Comparison of ENCODE assay signal across 1 cellular context in the genomic region with DNA sequence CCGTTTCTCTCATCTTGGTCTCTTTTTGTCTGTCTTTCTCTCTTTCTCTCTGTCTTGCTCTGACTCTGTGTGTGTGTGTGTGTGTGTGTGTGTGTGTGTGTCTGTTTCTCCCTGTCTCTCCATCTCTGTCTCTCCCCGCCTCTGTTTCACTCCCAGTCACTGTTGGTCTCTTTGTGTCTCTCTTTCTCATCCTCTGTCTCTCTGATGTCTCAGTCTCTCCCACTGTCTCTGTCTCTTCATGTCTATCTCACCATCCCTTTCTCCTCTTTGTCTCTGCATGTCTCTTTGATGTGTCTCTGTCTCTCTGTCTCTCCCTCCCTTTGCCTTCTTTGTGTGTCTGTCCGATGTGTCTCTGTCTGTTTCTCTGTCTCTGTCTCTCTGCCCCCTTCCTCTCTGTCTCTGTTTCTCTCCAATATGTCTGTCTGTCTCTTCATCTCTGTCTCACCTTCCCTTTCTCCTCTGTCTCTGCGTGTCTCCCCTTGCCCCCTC.
TF ChIP-seq lines count a peak whose summit lies in the region.

No MANE protein-coding gene starts in this region.

TF ChIP-seq in HEK293, 187 proteins besides CTCF, POLR2A, EP300 and RAD21 (continued from another document and continues in another):
- TF ChIP-seq, protein P1, sequence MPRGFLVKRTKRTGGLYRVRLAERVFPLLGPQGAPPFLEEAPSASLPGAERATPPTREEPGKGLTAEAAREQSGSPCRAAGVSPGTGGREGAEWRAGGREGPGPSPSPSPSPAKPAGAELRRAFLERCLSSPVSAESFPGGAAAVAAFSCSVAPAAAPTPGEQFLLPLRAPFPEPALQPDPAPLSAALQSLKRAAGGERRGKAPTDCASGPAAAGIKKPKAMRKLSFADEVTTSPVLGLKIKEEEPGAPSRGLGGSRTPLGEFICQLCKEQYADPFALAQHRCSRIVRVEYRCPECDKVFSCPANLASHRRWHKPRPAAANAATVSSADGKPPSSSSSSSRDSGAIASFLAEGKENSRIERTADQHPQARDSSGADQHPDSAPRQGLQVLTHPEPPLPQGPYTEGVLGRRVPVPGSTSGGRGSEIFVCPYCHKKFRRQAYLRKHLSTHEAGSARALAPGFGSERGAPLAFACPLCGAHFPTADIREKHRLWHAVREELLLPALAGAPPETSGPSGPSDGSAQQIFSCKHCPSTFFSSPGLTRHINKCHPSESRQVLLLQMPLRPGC (tag by site-specific recombination; IDR thresholded peaks at IDR 0.05): no peak
- TF ChIP-seq ZNF292 (tag by site-specific recombination; IDR thresholded peaks at IDR 0.05; ENCODE audit: borderline replicate concordance, low read depth) (no peak), ZNF366 (tag by site-specific recombination; conservative IDR thresholded peaks at IDR 0.05) (peak; percentile 96), HOXD13 (CRISPR knock-in tag; IDR thresholded peaks at IDR 0.05; ENCODE audit: borderline replicate concordance) (no peak), ZNF529 (tag by site-specific recombination; IDR thresholded peaks at IDR 0.05; ENCODE audit: insufficient replicate concordance) (no peak), ZNF747 (tag by site-specific recombination; IDR thresholded peaks at IDR 0.05) (no peak), SP3 (tag by site-specific recombination; IDR thresholded peaks at IDR 0.05) (no peak), ZBTB17 (tag by site-specific recombination; IDR thresholded peaks at IDR 0.05) (no peak), ZNF24 (tag by site-specific recombination; IDR thresholded peaks at IDR 0.05) (no peak), ZNF37A (tag by site-specific recombination; IDR thresholded peaks at IDR 0.05) (no peak), ZNF670 (tag by site-specific recombination; IDR thresholded peaks at IDR 0.05; ENCODE audit: low read depth) (no peak), ZNF777 (tag by site-specific recombination; IDR thresholded peaks at IDR 0.05; ENCODE audit: borderline replicate concordance) (no peak), ZBTB7A (tag by site-specific recombination; IDR thresholded peaks at IDR 0.05; ENCODE audit: low read depth) (peak; percentile 85; the same call in 1 of the 2 replicates), ZNF138 (tag by site-specific recombination; IDR thresholded peaks at IDR 0.05; ENCODE audit: borderline replicate concordance) (no peak), GLI4 (tag by site-specific recombination; IDR thresholded peaks at IDR 0.05) (peak; percentile 30; the same call in 1 of the 2 replicates), ZNF391 (tag by site-specific recombination; IDR thresholded peaks at IDR 0.05; ENCODE audit: borderline replicate concordance, low read depth) (0 out of 2 replicates have a peak, but pooled peaks have one; percentile 37), ZEB2 (tag by site-specific recombination; IDR thresholded peaks at IDR 0.05) (no peak), ZNF561 (tag by site-specific recombination; IDR thresholded peaks at IDR 0.05; ENCODE audit: borderline replicate concordance) (no peak), SP7 (tag by site-specific recombination; IDR thresholded peaks at IDR 0.05) (no peak), ZNF558 (tag by site-specific recombination; IDR thresholded peaks at IDR 0.05) (no peak), ZNF266 (tag by site-specific recombination; IDR thresholded peaks at IDR 0.05; ENCODE audit: low read depth) (no peak), ZNF155 (tag by site-specific recombination; IDR thresholded peaks at IDR 0.05) (no peak), ZFP69B (tag by site-specific recombination; IDR thresholded peaks at IDR 0.05) (peak; percentile 28; the same call in 1 of the 2 replicates)
- TF ChIP-seq, protein P2, sequence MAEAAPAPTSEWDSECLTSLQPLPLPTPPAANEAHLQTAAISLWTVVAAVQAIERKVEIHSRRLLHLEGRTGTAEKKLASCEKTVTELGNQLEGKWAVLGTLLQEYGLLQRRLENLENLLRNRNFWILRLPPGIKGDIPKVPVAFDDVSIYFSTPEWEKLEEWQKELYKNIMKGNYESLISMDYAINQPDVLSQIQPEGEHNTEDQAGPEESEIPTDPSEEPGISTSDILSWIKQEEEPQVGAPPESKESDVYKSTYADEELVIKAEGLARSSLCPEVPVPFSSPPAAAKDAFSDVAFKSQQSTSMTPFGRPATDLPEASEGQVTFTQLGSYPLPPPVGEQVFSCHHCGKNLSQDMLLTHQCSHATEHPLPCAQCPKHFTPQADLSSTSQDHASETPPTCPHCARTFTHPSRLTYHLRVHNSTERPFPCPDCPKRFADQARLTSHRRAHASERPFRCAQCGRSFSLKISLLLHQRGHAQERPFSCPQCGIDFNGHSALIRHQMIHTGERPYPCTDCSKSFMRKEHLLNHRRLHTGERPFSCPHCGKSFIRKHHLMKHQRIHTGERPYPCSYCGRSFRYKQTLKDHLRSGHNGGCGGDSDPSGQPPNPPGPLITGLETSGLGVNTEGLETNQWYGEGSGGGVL (tag by site-specific recombination; IDR thresholded peaks at IDR 0.05): no peak
- TF ChIP-seq, protein P3, sequence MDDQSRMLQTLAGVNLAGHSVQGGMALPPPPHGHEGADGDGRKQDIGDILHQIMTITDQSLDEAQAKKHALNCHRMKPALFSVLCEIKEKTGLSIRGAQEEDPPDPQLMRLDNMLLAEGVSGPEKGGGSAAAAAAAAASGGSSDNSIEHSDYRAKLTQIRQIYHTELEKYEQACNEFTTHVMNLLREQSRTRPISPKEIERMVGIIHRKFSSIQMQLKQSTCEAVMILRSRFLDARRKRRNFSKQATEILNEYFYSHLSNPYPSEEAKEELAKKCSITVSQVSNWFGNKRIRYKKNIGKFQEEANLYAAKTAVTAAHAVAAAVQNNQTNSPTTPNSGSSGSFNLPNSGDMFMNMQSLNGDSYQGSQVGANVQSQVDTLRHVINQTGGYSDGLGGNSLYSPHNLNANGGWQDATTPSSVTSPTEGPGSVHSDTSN (CRISPR knock-in tag; IDR thresholded peaks at IDR 0.05): no peak
- TF ChIP-seq, protein P4, sequence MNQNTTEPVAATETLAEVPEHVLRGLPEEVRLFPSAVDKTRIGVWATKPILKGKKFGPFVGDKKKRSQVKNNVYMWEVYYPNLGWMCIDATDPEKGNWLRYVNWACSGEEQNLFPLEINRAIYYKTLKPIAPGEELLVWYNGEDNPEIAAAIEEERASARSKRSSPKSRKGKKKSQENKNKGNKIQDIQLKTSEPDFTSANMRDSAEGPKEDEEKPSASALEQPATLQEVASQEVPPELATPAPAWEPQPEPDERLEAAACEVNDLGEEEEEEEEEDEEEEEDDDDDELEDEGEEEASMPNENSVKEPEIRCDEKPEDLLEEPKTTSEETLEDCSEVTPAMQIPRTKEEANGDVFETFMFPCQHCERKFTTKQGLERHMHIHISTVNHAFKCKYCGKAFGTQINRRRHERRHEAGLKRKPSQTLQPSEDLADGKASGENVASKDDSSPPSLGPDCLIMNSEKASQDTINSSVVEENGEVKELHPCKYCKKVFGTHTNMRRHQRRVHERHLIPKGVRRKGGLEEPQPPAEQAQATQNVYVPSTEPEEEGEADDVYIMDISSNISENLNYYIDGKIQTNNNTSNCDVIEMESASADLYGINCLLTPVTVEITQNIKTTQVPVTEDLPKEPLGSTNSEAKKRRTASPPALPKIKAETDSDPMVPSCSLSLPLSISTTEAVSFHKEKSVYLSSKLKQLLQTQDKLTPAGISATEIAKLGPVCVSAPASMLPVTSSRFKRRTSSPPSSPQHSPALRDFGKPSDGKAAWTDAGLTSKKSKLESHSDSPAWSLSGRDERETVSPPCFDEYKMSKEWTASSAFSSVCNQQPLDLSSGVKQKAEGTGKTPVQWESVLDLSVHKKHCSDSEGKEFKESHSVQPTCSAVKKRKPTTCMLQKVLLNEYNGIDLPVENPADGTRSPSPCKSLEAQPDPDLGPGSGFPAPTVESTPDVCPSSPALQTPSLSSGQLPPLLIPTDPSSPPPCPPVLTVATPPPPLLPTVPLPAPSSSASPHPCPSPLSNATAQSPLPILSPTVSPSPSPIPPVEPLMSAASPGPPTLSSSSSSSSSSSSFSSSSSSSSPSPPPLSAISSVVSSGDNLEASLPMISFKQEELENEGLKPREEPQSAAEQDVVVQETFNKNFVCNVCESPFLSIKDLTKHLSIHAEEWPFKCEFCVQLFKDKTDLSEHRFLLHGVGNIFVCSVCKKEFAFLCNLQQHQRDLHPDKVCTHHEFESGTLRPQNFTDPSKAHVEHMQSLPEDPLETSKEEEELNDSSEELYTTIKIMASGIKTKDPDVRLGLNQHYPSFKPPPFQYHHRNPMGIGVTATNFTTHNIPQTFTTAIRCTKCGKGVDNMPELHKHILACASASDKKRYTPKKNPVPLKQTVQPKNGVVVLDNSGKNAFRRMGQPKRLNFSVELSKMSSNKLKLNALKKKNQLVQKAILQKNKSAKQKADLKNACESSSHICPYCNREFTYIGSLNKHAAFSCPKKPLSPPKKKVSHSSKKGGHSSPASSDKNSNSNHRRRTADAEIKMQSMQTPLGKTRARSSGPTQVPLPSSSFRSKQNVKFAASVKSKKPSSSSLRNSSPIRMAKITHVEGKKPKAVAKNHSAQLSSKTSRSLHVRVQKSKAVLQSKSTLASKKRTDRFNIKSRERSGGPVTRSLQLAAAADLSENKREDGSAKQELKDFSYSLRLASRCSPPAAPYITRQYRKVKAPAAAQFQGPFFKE (tag by site-specific recombination; IDR thresholded peaks at IDR 0.05; ENCODE audit: borderline replicate concordance): no peak
- TF ChIP-seq, protein P5, sequence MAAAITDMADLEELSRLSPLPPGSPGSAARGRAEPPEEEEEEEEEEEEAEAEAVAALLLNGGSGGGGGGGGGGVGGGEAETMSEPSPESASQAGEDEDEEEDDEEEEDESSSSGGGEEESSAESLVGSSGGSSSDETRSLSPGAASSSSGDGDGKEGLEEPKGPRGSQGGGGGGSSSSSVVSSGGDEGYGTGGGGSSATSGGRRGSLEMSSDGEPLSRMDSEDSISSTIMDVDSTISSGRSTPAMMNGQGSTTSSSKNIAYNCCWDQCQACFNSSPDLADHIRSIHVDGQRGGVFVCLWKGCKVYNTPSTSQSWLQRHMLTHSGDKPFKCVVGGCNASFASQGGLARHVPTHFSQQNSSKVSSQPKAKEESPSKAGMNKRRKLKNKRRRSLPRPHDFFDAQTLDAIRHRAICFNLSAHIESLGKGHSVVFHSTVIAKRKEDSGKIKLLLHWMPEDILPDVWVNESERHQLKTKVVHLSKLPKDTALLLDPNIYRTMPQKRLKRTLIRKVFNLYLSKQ (tag by site-specific recombination; IDR thresholded peaks at IDR 0.05; ENCODE audit: borderline replicate concordance): no peak
- TF ChIP-seq, protein P6, sequence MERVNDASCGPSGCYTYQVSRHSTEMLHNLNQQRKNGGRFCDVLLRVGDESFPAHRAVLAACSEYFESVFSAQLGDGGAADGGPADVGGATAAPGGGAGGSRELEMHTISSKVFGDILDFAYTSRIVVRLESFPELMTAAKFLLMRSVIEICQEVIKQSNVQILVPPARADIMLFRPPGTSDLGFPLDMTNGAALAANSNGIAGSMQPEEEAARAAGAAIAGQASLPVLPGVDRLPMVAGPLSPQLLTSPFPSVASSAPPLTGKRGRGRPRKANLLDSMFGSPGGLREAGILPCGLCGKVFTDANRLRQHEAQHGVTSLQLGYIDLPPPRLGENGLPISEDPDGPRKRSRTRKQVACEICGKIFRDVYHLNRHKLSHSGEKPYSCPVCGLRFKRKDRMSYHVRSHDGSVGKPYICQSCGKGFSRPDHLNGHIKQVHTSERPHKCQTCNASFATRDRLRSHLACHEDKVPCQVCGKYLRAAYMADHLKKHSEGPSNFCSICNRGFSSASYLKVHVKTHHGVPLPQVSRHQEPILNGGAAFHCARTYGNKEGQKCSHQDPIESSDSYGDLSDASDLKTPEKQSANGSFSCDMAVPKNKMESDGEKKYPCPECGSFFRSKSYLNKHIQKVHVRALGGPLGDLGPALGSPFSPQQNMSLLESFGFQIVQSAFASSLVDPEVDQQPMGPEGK (tag by site-specific recombination; IDR thresholded peaks at IDR 0.05): peak; percentile 66
- TF ChIP-seq, protein P7, sequence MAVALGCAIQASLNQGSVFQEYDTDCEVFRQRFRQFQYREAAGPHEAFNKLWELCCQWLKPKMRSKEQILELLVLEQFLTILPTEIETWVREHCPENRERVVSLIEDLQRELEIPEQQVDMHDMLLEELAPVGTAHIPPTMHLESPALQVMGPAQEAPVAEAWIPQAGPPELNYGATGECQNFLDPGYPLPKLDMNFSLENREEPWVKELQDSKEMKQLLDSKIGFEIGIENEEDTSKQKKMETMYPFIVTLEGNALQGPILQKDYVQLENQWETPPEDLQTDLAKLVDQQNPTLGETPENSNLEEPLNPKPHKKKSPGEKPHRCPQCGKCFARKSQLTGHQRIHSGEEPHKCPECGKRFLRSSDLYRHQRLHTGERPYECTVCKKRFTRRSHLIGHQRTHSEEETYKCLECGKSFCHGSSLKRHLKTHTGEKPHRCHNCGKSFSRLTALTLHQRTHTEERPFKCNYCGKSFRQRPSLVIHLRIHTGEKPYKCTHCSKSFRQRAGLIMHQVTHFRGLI (tag by site-specific recombination; IDR thresholded peaks at IDR 0.05): no peak
- TF ChIP-seq, protein P8, sequence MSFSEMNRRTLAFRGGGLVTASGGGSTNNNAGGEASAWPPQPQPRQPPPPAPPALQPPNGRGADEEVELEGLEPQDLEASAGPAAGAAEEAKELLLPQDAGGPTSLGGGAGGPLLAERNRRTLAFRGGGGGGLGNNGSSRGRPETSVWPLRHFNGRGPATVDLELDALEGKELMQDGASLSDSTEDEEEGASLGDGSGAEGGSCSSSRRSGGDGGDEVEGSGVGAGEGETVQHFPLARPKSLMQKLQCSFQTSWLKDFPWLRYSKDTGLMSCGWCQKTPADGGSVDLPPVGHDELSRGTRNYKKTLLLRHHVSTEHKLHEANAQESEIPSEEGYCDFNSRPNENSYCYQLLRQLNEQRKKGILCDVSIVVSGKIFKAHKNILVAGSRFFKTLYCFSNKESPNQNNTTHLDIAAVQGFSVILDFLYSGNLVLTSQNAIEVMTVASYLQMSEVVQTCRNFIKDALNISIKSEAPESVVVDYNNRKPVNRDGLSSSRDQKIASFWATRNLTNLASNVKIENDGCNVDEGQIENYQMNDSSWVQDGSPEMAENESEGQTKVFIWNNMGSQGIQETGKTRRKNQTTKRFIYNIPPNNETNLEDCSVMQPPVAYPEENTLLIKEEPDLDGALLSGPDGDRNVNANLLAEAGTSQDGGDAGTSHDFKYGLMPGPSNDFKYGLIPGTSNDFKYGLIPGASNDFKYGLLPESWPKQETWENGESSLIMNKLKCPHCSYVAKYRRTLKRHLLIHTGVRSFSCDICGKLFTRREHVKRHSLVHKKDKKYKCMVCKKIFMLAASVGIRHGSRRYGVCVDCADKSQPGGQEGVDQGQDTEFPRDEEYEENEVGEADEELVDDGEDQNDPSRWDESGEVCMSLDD (tag by site-specific recombination; IDR thresholded peaks at IDR 0.05): peak; percentile 36
- TF ChIP-seq, protein P9, sequence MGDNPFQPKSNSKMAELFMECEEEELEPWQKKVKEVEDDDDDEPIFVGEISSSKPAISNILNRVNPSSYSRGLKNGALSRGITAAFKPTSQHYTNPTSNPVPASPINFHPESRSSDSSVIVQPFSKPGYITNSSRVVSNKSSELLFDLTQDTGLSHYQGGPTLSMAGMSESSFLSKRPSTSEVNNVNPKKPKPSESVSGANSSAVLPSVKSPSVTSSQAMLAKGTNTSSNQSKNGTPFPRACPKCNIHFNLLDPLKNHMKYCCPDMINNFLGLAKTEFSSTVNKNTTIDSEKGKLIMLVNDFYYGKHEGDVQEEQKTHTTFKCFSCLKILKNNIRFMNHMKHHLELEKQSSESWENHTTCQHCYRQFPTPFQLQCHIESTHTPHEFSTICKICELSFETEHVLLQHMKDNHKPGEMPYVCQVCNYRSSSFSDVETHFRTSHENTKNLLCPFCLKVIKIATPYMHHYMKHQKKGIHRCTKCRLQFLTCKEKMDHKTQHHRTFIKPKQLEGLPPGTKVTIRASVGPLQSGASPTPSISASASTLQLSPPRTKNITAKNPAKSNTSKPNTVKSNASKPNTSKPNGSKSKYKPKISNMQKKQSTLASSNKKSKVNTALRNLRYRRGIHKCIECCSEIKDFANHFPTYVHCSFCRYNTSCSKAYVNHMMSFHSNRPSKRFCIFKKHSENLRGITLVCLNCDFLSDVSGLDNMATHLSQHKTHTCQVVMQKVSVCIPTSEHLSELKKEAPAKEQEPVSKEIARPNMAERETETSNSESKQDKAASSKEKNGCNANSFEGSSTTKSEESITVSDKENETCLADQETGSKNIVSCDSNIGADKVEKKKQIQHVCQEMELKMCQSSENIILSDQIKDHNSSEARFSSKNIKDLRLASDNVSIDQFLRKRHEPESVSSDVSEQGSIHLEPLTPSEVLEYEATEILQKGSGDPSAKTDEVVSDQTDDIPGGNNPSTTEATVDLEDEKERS (tag by site-specific recombination; IDR thresholded peaks at IDR 0.05): no peak
